14 cellular contexts compared by ENCODE assay signal in the genomic region with DNA sequence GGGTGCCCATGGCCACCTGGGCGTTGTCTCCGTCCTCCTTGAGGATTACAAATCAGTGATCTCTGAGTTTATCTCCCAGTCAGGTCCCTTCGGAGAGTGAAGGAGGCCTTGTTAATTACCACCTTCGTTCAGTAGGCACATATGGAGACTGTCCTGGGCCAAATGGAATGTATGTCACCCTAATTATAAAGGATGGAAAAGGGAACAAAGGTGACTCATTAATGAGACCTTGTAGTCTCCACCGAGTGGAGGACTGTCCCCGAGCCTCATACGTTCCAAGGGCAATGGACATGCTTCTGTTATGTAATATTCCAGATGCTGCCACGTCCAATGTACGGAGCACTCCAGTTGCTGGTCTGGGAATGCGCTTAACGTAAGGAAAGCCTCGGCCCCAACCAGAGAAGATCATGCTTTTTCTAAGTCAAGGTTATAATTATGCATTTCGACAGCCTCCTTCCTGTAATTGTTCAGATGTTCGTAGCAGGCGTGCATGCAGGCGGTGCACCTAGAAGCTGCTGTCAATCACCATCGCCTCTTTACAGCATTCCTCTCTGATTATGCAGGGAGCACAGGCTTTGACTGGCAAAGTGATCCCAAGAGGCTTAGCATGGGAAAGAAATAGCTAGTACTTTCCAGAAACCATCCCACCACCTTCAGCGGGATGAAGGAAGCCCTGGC. TPM values are rescaled to one million over a fixed set of nuclear protein-coding genes. Genes with fewer than 3 reads are reported as not detected.
DNase-seq lines count a peak whose midpoint lies in the region; ATAC-seq and TF ChIP-seq lines count a peak whose summit lies in the region.
"Had no signal": no experiment of that assay in that cellular context is flagged by ENCODE, and none has a peak within 500 bp of the region (broad histone marks: within the 10 kb centered on the region; RNA-seq: fewer than 3 reads in every experiment).

No MANE protein-coding gene starts in this region.

- no peak for TF ChIP-seq CTCF in GM10248 (IDR thresholded peaks at IDR 0.05; ENCODE audit: control extremely low read depth, extremely low read depth, low read depth, missing control alignments)

- no peak overlapping the region for H3K4me3 ChIP-seq in HAP-1
- H3K4me3 ChIP-seq: mucosa of descending colon had no signal

- ATAC-seq in GM18870 (IDR thresholded peaks at IDR 0.05; ENCODE audit: unreplicated experiment), result no peak
- ATAC-seq: mucosa of descending colon had no signal

- no peaks in the 10 kb centered on the region for H3K27me3 ChIP-seq in HAP-1 (ENCODE audit: low read depth)

- H3K9me3 ChIP-seq in HAP-1, result no peaks in the 10 kb centered on the region
- H3K9me3 ChIP-seq: mucosa of descending colon had no signal

- CTCF ChIA-PET in GM10248 (lab: Yijun Ruan, JAX), result interaction anchor here (1.0 to 1.9 kb wide), 5 partner anchors 10 to 62 kb away, joined by 3 to 6 read pairs (median 3); no protein-coding TSS in a partner anchor

- in situ Hi-C loops in HAP-1 (cut with MboI; ENCODE audit: low sequenced_read_pairs), result no loop called here

- DNase-seq in HAP-1 (ENCODE audit: low spot score in 2 of 2) (peak; percentile 32 to 34), caudate nucleus (lab: John Stamatoyannopoulos, UW) (peak in 43 of 61 donors; percentile 18 to 93 (median 54)), islet precursor cell (peak; percentile 77), pulmonary artery endothelial cell (ENCODE audit: low read depth, low spot score) (peak; percentile 96), GM10248 (ENCODE audit: extremely low spot score) (no peak), NAMALWA (ENCODE audit: low spot score) (no peak), ureter (ENCODE audit: low spot score) (no peak)
- DNase-seq: activated CD4-positive, alpha-beta memory T cell treated with anti-CD3 and anti-CD28 coated beads, Interleukin-2, amount 10 ng/mL, durations not matched to agents 7 days and 5 days; amygdala; immature natural killer cell; mucosa of descending colon; NCI-H1092 treated with DMSO at 0.1 percent for 48 hours; NCI-H226 had no signal

- peaks cover 6% of the 10 kb centered on the region; the same call in 1 of the 2 replicates for H3K4me1 ChIP-seq in HAP-1

- POLR2A ChIA-PET in GM10248 (lab: Yijun Ruan, JAX), result no interaction called here

- no peaks in the 10 kb centered on the region for H3K36me3 ChIP-seq in HAP-1 (replicated peaks)

- H3K27ac ChIP-seq in caudate nucleus (ENCODE audit: low read depth, low read length), result peak overlapping the region; percentile 90

RNA-seq across cellular contexts. Expression of gene SEC14L1, which starts 22.4 kb away (rescaled TPM):
- 400 and 409 TPM in 2 replicates for total RNA-seq in pulmonary artery endothelial cell
- total RNA-seq in ureter, result 66.7 TPM

Comparison
In these comparisons a context has a peak if more than half of its experiments do, and no peak if none do; other contexts are left out.
1. DNase-seq: peak in HAP-1 (2 of 2), caudate nucleus (43 of 61), islet precursor cell (single experiment) and pulmonary artery endothelial cell (single experiment); none in GM10248 (single experiment), NAMALWA (single experiment) and ureter (single experiment).